In the genomic region with DNA sequence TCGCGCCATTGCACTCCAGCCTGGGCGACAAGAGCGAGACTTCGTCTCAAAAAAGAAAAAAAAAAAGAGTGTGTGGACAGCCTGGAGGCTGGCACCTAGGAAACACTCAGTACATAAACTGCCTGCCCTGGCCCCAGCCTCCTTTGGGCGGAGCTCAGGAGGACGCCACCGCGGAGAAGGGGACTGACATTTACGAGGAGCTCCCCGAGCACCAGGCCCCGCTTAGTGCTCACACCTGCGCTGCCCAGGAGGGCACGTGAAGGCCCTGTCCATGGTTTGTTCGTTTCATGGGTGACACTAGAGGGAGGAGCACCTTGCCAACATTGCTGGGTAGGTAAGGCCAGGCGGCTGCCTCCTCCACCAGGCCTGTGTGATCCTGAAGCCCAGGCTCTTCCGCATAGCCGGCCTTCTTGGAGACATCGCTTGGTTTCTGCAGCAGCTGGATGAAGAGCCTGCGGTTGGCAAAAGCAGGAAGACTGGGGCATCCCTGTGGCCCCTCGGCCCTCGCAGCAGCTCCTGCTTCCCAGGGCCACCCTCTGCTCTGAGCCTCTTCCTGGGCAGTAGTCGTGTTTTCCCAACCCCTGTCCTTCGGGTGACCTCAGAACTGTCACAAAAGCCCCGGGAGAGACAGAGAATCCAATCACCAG, we compare ENCODE assay signal across 27 cellular contexts. TPM values are rescaled to one million over a fixed set of nuclear protein-coding genes. Genes with fewer than 3 reads are reported as not detected.
"Had no signal": no experiment of that assay in that cellular context is flagged by ENCODE, and none has a peak within 500 bp of the region (broad histone marks: within the 10 kb centered on the region; RNA-seq: fewer than 3 reads in every experiment).

No MANE protein-coding gene starts in this region.

- H3K27me3 ChIP-seq: pancreas, right lobe of liver, testis, vagina had no signal

- H3K4me3 ChIP-seq: pancreas, right lobe of liver, skin epidermis, testis, vagina had no signal

- H3K27ac ChIP-seq: brain microvascular endothelial cell, neutrophil, pancreas, right lobe of liver, skin epidermis, testis, vagina had no signal

- DNase-seq: activated T-cell treated with anti-CD3 and anti-CD28 coated beads, Interleukin-2, amount 50 U/mL, for 24 hours; aorta; brain microvascular endothelial cell; caudate nucleus; effector memory CD8-positive, alpha-beta T cell; hippocampal formation; midbrain; natural killer cell; pancreas; right lobe of liver; stimulated activated CD4-positive, alpha-beta T cell treated with anti-CD3 and anti-CD28 coated beads, Interleukin-15, amount 100 ng/mL, for 24 hours; stimulated activated CD8-positive, alpha-beta memory T cell treated with anti-CD3 and anti-CD28 coated beads, Interleukin-4, amount 100 ng/mL, for 48 hours; stimulated activated naive CD4-positive, alpha-beta T cell; T-helper 9 cell; testis; trophoblast cell had no signal

- H3K9me3 ChIP-seq: neutrophil, pancreas, right lobe of liver, testis, vagina had no signal

- FAIRE-seq: endothelial cell of umbilical vein, frontal cortex, pancreas had no signal

- H3K36me3 ChIP-seq: brain microvascular endothelial cell, neutrophil, pancreas, right lobe of liver, vagina had no signal

- ATAC-seq: activated naive CD4-positive, alpha-beta T cell treated with anti-CD3 and anti-CD28 coated beads, Interleukin-2, amount 50 U/mL, for 72 hours; activated T-helper 17 cell treated with anti-CD3 and anti-CD28 coated beads, Interleukin-2, amount 50 U/mL, for 72 hours; effector memory CD8-positive, alpha-beta T cell; esophagus mucosa; natural killer cell; pancreas; right lobe of liver; WTC11 had no signal

- H3K4me1 ChIP-seq: pancreas, right lobe of liver, testis, vagina had no signal

RNA-seq across cellular contexts. Expression of a gene that starts 26.2 kb away (rescaled TPM):
- total RNA-seq: natural killer cell, pulmonary artery endothelial cell had no signal

RNA-seq across cellular contexts. Expression of a gene that starts 43.7 kb away (rescaled TPM):
- total RNA-seq: activated naive CD4-positive, alpha-beta T cell treated with anti-CD3 and anti-CD28 coated beads, Interleukin-2, amount 50 U/mL, for 72 hours; activated T-helper 17 cell treated with anti-CD3 and anti-CD28 coated beads, Interleukin-2, amount 50 U/mL, for 72 hours; aorta; endothelial cell of umbilical vein; liver; natural killer cell; pulmonary artery endothelial cell; right lobe of liver; vagina had no signal
- polyA plus RNA-seq: liver, pancreas had no signal
